ENCODE assay signal across 16 cellular contexts in the genomic region with DNA sequence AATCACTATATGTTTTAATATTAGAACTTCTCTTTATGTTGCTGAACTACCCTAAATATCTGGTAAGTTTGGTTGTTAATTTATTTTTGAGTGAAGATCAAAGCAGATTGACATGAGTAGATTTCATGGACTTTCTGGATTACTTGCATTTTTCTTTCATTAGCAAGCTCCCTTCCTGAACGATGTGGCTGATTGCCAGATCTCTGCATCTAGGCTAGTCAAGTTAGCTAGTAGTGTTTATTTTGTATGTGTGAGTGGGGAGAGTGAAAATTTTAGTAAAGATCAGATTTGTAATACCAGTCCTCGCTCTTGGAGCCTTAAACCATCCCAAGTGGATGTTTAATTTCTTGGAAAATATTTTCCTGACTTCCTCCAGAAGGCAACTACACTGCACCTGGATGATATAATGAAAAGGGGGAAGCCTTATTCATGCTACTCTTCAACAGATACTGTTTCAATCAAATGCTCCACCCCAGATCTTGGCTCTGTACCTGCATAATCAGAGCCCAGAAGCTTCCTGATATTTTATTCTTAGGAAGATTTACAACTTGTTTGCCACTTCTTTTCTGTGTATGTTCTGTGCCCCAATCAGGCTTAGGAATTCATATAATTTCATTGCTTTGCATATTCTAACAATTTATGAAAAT.
DNase-seq lines count a peak whose midpoint lies in the region; ATAC-seq and TF ChIP-seq lines count a peak whose summit lies in the region.
"Had no signal": no experiment of that assay in that cellular context is flagged by ENCODE, and none has a peak within 500 bp of the region (broad histone marks: within the 10 kb centered on the region; RNA-seq: fewer than 3 reads in every experiment).

No MANE protein-coding gene starts in this region.

- no peaks in the 10 kb centered on the region for H3K36me3 Mint-ChIP-seq in type B pancreatic cell
- H3K36me3 Mint-ChIP-seq in chondrocyte (ENCODE audit: low read depth), result no peaks in the 10 kb centered on the region
- H3K36me3 Mint-ChIP-seq: activated CD8-positive, alpha-beta memory T cell treated with anti-CD3 and anti-CD28 coated beads, Interleukin-2, amount 10 ng/mL, durations not matched to agents 7 days and 5 days; activated naive CD4-positive, alpha-beta T cell treated with anti-CD3 and anti-CD28 coated beads, Interleukin-2, amount 50 U/mL, for 24 hours; CD4-positive, alpha-beta memory T cell; stimulated activated naive B cell treated with anti-CD40 and anti-IgM and Interleukin-4, amounts not matched to agents 10 μg/mL and 1 μg/mL and 100 μg/mL, for 72 hours had no signal

- in situ Hi-C loops in IMR-90 (cut with MboI; ENCODE audit: low sequenced_read_pairs) (no loop called here), mammary epithelial cell (cut with MboI; ENCODE audit: low sequenced_read_pairs in 2 of 2) (no loop called here)

- no peak overlapping the region for H2AFZ ChIP-seq in IMR-90 (replicated peaks; ENCODE audit: low read length, poor library complexity)
- H2AFZ ChIP-seq in mammary epithelial cell (ENCODE audit: low read depth, low read length), result no peak overlapping the region

- no peak for TF ChIP-seq POLR2A in IMR-90 (IDR thresholded peaks at IDR 0.05; ENCODE audit: low read depth, low read length)

- no peak overlapping the region for H4K8ac ChIP-seq in IMR-90 (ENCODE audit: low read depth in 2 of 2, low read length in 2 of 2)

- H3K36me3 ChIP-seq in IMR-90 (ENCODE audit: control insufficient read depth, insufficient read depth, low read length) (no peaks in the 10 kb centered on the region), mammary epithelial cell (ENCODE audit: insufficient read depth, low read length) (no peaks in the 10 kb centered on the region), kidney epithelial cell (ENCODE audit: control insufficient read depth, insufficient read depth, low read length) (no peaks in the 10 kb centered on the region)
- H3K36me3 ChIP-seq: Peyer's patch had no signal

- BruUV-seq in IMR-90 (replicated peaks; lab: Mats Ljungman, UMichigan), result no TSS peak
- no TSS peak for BruUV-seq in mammary epithelial cell (replicated peaks; lab: Mats Ljungman, UMichigan)

- no peaks in the 10 kb centered on the region for H3K4me1 ChIP-seq in IMR-90 (ENCODE audit: control insufficient read depth, insufficient read depth, low read length)
- H3K4me1 ChIP-seq in mammary epithelial cell (ENCODE audit: insufficient read depth, low read length), result no peaks in the 10 kb centered on the region
- H3K4me1 ChIP-seq: Peyer's patch had no signal

- TF ChIP-seq CTCF in IMR-90 (conservative IDR thresholded peaks at IDR 0.05; ENCODE audit: low read depth, low read length) (no peak), mammary epithelial cell (conservative IDR thresholded peaks at IDR 0.05 in 1 of 2, IDR thresholded peaks at IDR 0.05 in 1 of 2; ENCODE audit: extremely low read depth in 1 of 2, insufficient read depth in 1 of 2, low read depth in 1 of 2, low read length in 2 of 2) (no peak), kidney epithelial cell (IDR thresholded peaks at IDR 0.05; ENCODE audit: insufficient read depth, low read length, poor library complexity, severe bottlenecking) (no peak), type B pancreatic cell (conservative IDR thresholded peaks at IDR 0.05) (no peak), chondrocyte (IDR thresholded peaks at IDR 0.05) (no peak)

- no peak overlapping the region for H2BK20ac ChIP-seq in IMR-90 (ENCODE audit: low read depth, low read length)

- WGBS in IMR-90 (ENCODE audit: extremely low coverage in 2 of 2, insufficient read length in 1 of 2), 2 experiments, result no CpG with 5 or more reads among the region's 2 CpGs
- WGBS in mammary epithelial cell (ENCODE audit: low coverage, missing lambda C conversion rate), result 17% methylated on average over 2 of the region's 2 CpGs

- H3K4ac ChIP-seq in IMR-90 (ENCODE audit: low read depth, low read length), result no peak overlapping the region

- H3K9me3 Mint-ChIP-seq in type B pancreatic cell (no peaks in the 10 kb centered on the region), chondrocyte (ENCODE audit: low read depth) (peaks cover 3% of the 10 kb centered on the region)
- H3K9me3 Mint-ChIP-seq: activated naive CD4-positive, alpha-beta T cell treated with anti-CD3 and anti-CD28 coated beads, Interleukin-2, amount 50 U/mL, for 24 hours; stimulated activated naive B cell treated with anti-CD40 and anti-IgM and Interleukin-4, amounts not matched to agents 10 μg/mL and 1 μg/mL and 100 μg/mL, for 72 hours had no signal

- H4K91ac ChIP-seq in IMR-90 (ENCODE audit: insufficient read depth, low read depth, low read length), result no peak overlapping the region

- H3K4me3 Mint-ChIP-seq in type B pancreatic cell, result no peak overlapping the region
- H3K4me3 Mint-ChIP-seq in chondrocyte (ENCODE audit: unreplicated experiment), result no peak overlapping the region
- H3K4me3 Mint-ChIP-seq: activated CD8-positive, alpha-beta memory T cell treated with anti-CD3 and anti-CD28 coated beads, Interleukin-2, amount 10 ng/mL, durations not matched to agents 7 days and 5 days; activated naive CD4-positive, alpha-beta T cell treated with anti-CD3 and anti-CD28 coated beads, Interleukin-2, amount 50 U/mL, for 24 hours; CD4-positive, alpha-beta memory T cell; stimulated activated naive B cell treated with anti-CD40 and anti-IgM and Interleukin-4, amounts not matched to agents 10 μg/mL and 1 μg/mL and 100 μg/mL, for 72 hours had no signal

- H3K27me3 Mint-ChIP-seq in type B pancreatic cell (no peaks in the 10 kb centered on the region), chondrocyte (ENCODE audit: low read depth) (no peaks in the 10 kb centered on the region)
- H3K27me3 Mint-ChIP-seq: activated CD8-positive, alpha-beta memory T cell treated with anti-CD3 and anti-CD28 coated beads, Interleukin-2, amount 10 ng/mL, durations not matched to agents 7 days and 5 days; activated naive CD4-positive, alpha-beta T cell treated with anti-CD3 and anti-CD28 coated beads, Interleukin-2, amount 50 U/mL, for 24 hours; stimulated activated naive B cell treated with anti-CD40 and anti-IgM and Interleukin-4, amounts not matched to agents 10 μg/mL and 1 μg/mL and 100 μg/mL, for 72 hours had no signal

- H3K56ac ChIP-seq in IMR-90 (ENCODE audit: extremely low read depth, insufficient read depth, low read length), result no peak overlapping the region

- H3K9me3 ChIP-seq in IMR-90 (ENCODE audit: control insufficient read depth, insufficient read depth, low read length) (no peaks in the 10 kb centered on the region), mammary epithelial cell (replicated peaks; ENCODE audit: insufficient read depth, low read length) (no peaks in the 10 kb centered on the region)
- H3K9me3 ChIP-seq: Peyer's patch had no signal

- no peak overlapping the region for H2AK5ac ChIP-seq in IMR-90 (ENCODE audit: low read depth, low read length)

- DNase-seq in DMS153 (lab: John Stamatoyannopoulos, UW), result peak; percentile 29
- peak; percentile 85 for DNase-seq in IMR-90
- DNase-seq in mammary epithelial cell, result peak; percentile 23
- peak; percentile 48 for DNase-seq in kidney epithelial cell (ENCODE audit: low read depth)
- no peak for DNase-seq in HUDEP-2 (lab: John Stamatoyannopoulos, UW; ENCODE audit: unreplicated experiment in 76 of 76)
- DNase-seq in type B pancreatic cell (ENCODE audit: extremely low spot score, unreplicated experiment), result no peak
- no peak for DNase-seq in chondrocyte (ENCODE audit: low spot score)
- DNase-seq: activated CD8-positive, alpha-beta memory T cell treated with anti-CD3 and anti-CD28 coated beads, Interleukin-2, amount 10 ng/mL, durations not matched to agents 7 days and 5 days; CD4-positive, alpha-beta memory T cell; islet precursor cell; NCI-H2107; Peyer's patch; stimulated activated CD4-positive, alpha-beta T cell treated with anti-CD3 and anti-CD28 coated beads, Interleukin-2, amount 100 ng/mL, for 24 hours; stimulated activated naive B cell treated with anti-CD40 and anti-IgM and Interleukin-4, amounts not matched to agents 10 μg/mL and 1 μg/mL and 100 μg/mL, for 72 hours had no signal

- POLR2A ChIA-PET in IMR-90 (lab: Charles Lee; ENCODE audit: unreplicated experiment), result no interaction called here

- H3K4me3 ChIP-seq in IMR-90 (ENCODE audit: insufficient read depth, low read depth, low read length) (no peak overlapping the region), mammary epithelial cell (replicated peaks in 1 of 3; ENCODE audit: insufficient read depth in 1 of 3, low read depth in 2 of 3, low read length in 3 of 3) (no peak overlapping the region), kidney epithelial cell (ENCODE audit: low read depth, low read length) (no peak overlapping the region)
- H3K4me3 ChIP-seq: Peyer's patch had no signal

- dilution Hi-C loops in IMR-90 (cut with HindIII; ENCODE audit: low sequenced_read_pairs, unreplicated experiment) (no loop called here), mammary epithelial cell (cut with HindIII; ENCODE audit: low sequenced_read_pairs) (no loop called here)

- no peak overlapping the region for H3K4me2 ChIP-seq in IMR-90 (ENCODE audit: low read depth, low read length)
- no peak overlapping the region for H3K4me2 ChIP-seq in mammary epithelial cell (ENCODE audit: insufficient read depth, low read depth, low read length)

- CTCF ChIA-PET in IMR-90 (lab: Yijun Ruan, JAX) (no interaction called here), mammary epithelial cell (lab: Charles Lee; ENCODE audit: low non-redundant PET) (no interaction called here)

- H3K23ac ChIP-seq in IMR-90 (ENCODE audit: low read depth, low read length), result no peak overlapping the region

- no peak; the same call in 1 of the 2 replicates for ATAC-seq in IMR-90 (ENCODE audit: low read depth)
- no peak for ATAC-seq in HG03135 (IDR thresholded peaks at IDR 0.05; ENCODE audit: unreplicated experiment)
- ATAC-seq: activated CD8-positive, alpha-beta memory T cell treated with anti-CD3 and anti-CD28 coated beads, Interleukin-2, amount 10 ng/mL, durations not matched to agents 7 days and 5 days; stimulated activated naive B cell treated with anti-CD40 and anti-IgM and Interleukin-4, amounts not matched to agents 10 μg/mL and 1 μg/mL and 100 μg/mL, for 72 hours had no signal

- H3K27me3 ChIP-seq in IMR-90 (ENCODE audit: control insufficient read depth, insufficient read depth, low read length) (no peaks in the 10 kb centered on the region), mammary epithelial cell (ENCODE audit: insufficient read depth, low read length) (no peaks in the 10 kb centered on the region), kidney epithelial cell (ENCODE audit: control insufficient read depth, insufficient read depth, low read length) (no peaks in the 10 kb centered on the region)
- H3K27me3 ChIP-seq: Peyer's patch had no signal

- H3K4me1 Mint-ChIP-seq in type B pancreatic cell (ENCODE audit: unreplicated experiment) (peaks cover 4% of the 10 kb centered on the region), chondrocyte (ENCODE audit: low read depth) (peaks cover 4% of the 10 kb centered on the region)
- H3K4me1 Mint-ChIP-seq: activated CD8-positive, alpha-beta memory T cell treated with anti-CD3 and anti-CD28 coated beads, Interleukin-2, amount 10 ng/mL, durations not matched to agents 7 days and 5 days; activated naive CD4-positive, alpha-beta T cell treated with anti-CD3 and anti-CD28 coated beads, Interleukin-2, amount 50 U/mL, for 24 hours; CD4-positive, alpha-beta memory T cell; stimulated activated naive B cell treated with anti-CD40 and anti-IgM and Interleukin-4, amounts not matched to agents 10 μg/mL and 1 μg/mL and 100 μg/mL, for 72 hours had no signal

- no peak for TF ChIP-seq RAD21 in IMR-90 (IDR thresholded peaks at IDR 0.05; ENCODE audit: low read length)

- H2BK120ac ChIP-seq in IMR-90 (ENCODE audit: low read depth, low read length), result no peak overlapping the region

- H3K27ac ChIP-seq in IMR-90 (ENCODE audit: insufficient read depth, low read length) (no peak overlapping the region), mammary epithelial cell (ENCODE audit: insufficient read depth, low read depth, low read length) (no peak overlapping the region)
- H3K27ac ChIP-seq: Peyer's patch had no signal

- no peaks in the 10 kb centered on the region for H3K9me1 ChIP-seq in IMR-90 (ENCODE audit: insufficient read depth, low read length)

- no peak overlapping the region for H3K18ac ChIP-seq in IMR-90 (ENCODE audit: low read depth, low read length)

- H2BK15ac ChIP-seq in IMR-90 (ENCODE audit: low read depth, low read length), result no peak overlapping the region

- no peaks in the 10 kb centered on the region for H3K79me2 ChIP-seq in mammary epithelial cell (ENCODE audit: insufficient read depth, low read length)

- H2BK5ac ChIP-seq in IMR-90 (ENCODE audit: low read depth, low read length, poor library complexity, severe bottlenecking), result no peak overlapping the region

- H3K27ac Mint-ChIP-seq in type B pancreatic cell (no peak overlapping the region), chondrocyte (ENCODE audit: unreplicated experiment) (no peak overlapping the region)
- H3K27ac Mint-ChIP-seq: activated CD8-positive, alpha-beta memory T cell treated with anti-CD3 and anti-CD28 coated beads, Interleukin-2, amount 10 ng/mL, durations not matched to agents 7 days and 5 days; activated naive CD4-positive, alpha-beta T cell treated with anti-CD3 and anti-CD28 coated beads, Interleukin-2, amount 50 U/mL, for 24 hours; CD4-positive, alpha-beta memory T cell; stimulated activated naive B cell treated with anti-CD40 and anti-IgM and Interleukin-4, amounts not matched to agents 10 μg/mL and 1 μg/mL and 100 μg/mL, for 72 hours had no signal

- H3K9ac ChIP-seq in IMR-90 (ENCODE audit: low read depth, low read length), result no peak overlapping the region
- no peak overlapping the region for H3K9ac ChIP-seq in mammary epithelial cell (ENCODE audit: insufficient read depth, low read length)

- H3K14ac ChIP-seq in IMR-90 (replicated peaks; ENCODE audit: low read depth, low read length), result no peak overlapping the region

- intact Hi-C loops in IMR-90 (cut with micrococcal nuclease) (no loop called here), mammary epithelial cell (cut with micrococcal nuclease) (no loop called here)

- no peak overlapping the region for H4K5ac ChIP-seq in IMR-90 (ENCODE audit: low read depth, low read length)

- H4K20me1 ChIP-seq in IMR-90 (ENCODE audit: insufficient read depth, low read length), result no peaks in the 10 kb centered on the region
- H4K20me1 ChIP-seq in mammary epithelial cell (ENCODE audit: insufficient read depth, low read length), result no peaks in the 10 kb centered on the region

- H2AK9ac ChIP-seq in IMR-90 (replicated peaks; ENCODE audit: low read depth, low read length, poor library complexity), result no peak overlapping the region

- H3K79me1 ChIP-seq in IMR-90 (ENCODE audit: low read depth in 1 of 2, low read length in 2 of 2), result no peaks in the 10 kb centered on the region

Comparison
In these comparisons a context has a peak if more than half of its experiments do, and no peak if none do; other contexts are left out.
1. DNase-seq: peak in DMS153 (single experiment), IMR-90 (single experiment), mammary epithelial cell (single experiment) and kidney epithelial cell (single experiment); none in HUDEP-2 (0 of 76), type B pancreatic cell (single experiment) and chondrocyte (single experiment).